In genomic region chr2:171999604-172000469, GRCh38 we compare ENCODE assay signal across 8 cellular contexts. TPM values are rescaled to one million over a fixed set of nuclear protein-coding genes. Genes with fewer than 3 reads are reported as not detected.
DNase-seq lines count a peak whose midpoint lies in the region; ATAC-seq and TF ChIP-seq lines count a peak whose summit lies in the region.

METAP1D (plus strand) TSS chr2:171999953; CDS start chr2:171999970, 17 bp downstream.

- peak within 1 kb of the TSS; percentile 97 for H3K27ac Mint-ChIP-seq in activated T-cell treated with anti-CD3 and anti-CD28 coated beads, Interleukin-2, amount 50 U/mL, for 24 hours

- intact Hi-C loops in PC-3 (cut with micrococcal nuclease), result loop anchor here (2.0 kb wide), 1 partner anchor 95 kb away; no protein-coding TSS in a partner anchor

- peak within 1 kb of the TSS; percentile 91 for H2AFZ ChIP-seq in PC-3 (ENCODE audit: low read length)

- H3K9ac ChIP-seq in PC-3 (ENCODE audit: low read length) (peak within 1 kb of the TSS; percentile 82), muscle layer of colon (ENCODE audit: low read length) (peak within 1 kb of the TSS; percentile 18)

- H3K36me3 Mint-ChIP-seq in activated T-cell treated with anti-CD3 and anti-CD28 coated beads, Interleukin-2, amount 50 U/mL, for 24 hours (ENCODE audit: low read depth), result peaks cover 7% of the 10 kb centered on the region

- no peak for TF ChIP-seq CTCF in PC-3 (conservative IDR thresholded peaks at IDR 0.05; ENCODE audit: low read depth, low read length)

- H3K4me1 Mint-ChIP-seq in activated T-cell treated with anti-CD3 and anti-CD28 coated beads, Interleukin-2, amount 50 U/mL, for 24 hours (ENCODE audit: low read depth), result peaks cover 29% of the 10 kb centered on the region

- H3K4me2 ChIP-seq in PC-3 (ENCODE audit: low read length), result peak within 1 kb of the TSS; percentile 87

- peaks cover 3% of the 10 kb centered on the region for H3K27me3 Mint-ChIP-seq in activated T-cell treated with anti-CD3 and anti-CD28 coated beads, Interleukin-2, amount 50 U/mL, for 24 hours

- TF ChIP-seq RAD21 in Ishikawa (IDR thresholded peaks at IDR 0.05; ENCODE audit: low read depth), result no peak

- H3K79me2 ChIP-seq in PC-3 (ENCODE audit: low read length), result peaks cover 4% of the 10 kb centered on the region; the same call in 1 of the 2 replicates

- BruUV-seq in PC-3 (replicated peaks; lab: Mats Ljungman, UMichigan), result TSS peak; percentile 90

- no peaks in the 10 kb centered on the region for H3F3A ChIP-seq in PC-3 (ENCODE audit: low read length, unreplicated experiment)

- H3K9me3 ChIP-seq in PC-3 (ENCODE audit: low read length), result no peaks in the 10 kb centered on the region
- H3K9me3 ChIP-seq in muscle layer of colon (ENCODE audit: low read length), result no peaks in the 10 kb centered on the region

- H3K4me1 ChIP-seq in PC-3 (ENCODE audit: insufficient read depth, low read length), result peaks cover 16% of the 10 kb centered on the region
- peaks cover 7% of the 10 kb centered on the region for H3K4me1 ChIP-seq in muscle layer of colon (ENCODE audit: insufficient read depth, low read length)

- no peaks in the 10 kb centered on the region for H3K9me3 Mint-ChIP-seq in activated T-cell treated with anti-CD3 and anti-CD28 coated beads, Interleukin-2, amount 50 U/mL, for 24 hours

- ATAC-seq in GM21717 (IDR thresholded peaks at IDR 0.05; ENCODE audit: unreplicated experiment) (peak; percentile 88), PC-3 (peak; percentile 93), esophagus mucosa (peak; percentile 97)

- no peaks in the 10 kb centered on the region for H3K9me2 ChIP-seq in PC-3 (replicated peaks; ENCODE audit: low read length)

- H3K4me3 ChIP-seq in PC-3 (ENCODE audit: low read length), result peak within 1 kb of the TSS; percentile 74
- H3K4me3 ChIP-seq in muscle layer of colon (ENCODE audit: low read depth in 1 of 2, low read length in 2 of 2), result peak within 1 kb of the TSS; percentile 57 to 89

- POLR2A ChIA-PET in PC-3 (lab: Charles Lee; ENCODE audit: unreplicated experiment), result interaction anchor here (0.6 kb wide), 2 partner anchors 86 to 99 kb away, joined by 3 to 4 read pairs; partner anchors contain the start of gene DLX1

- H3K4me3 Mint-ChIP-seq in activated T-cell treated with anti-CD3 and anti-CD28 coated beads, Interleukin-2, amount 50 U/mL, for 24 hours, result peak within 1 kb of the TSS; percentile 85

- H3K27me3 ChIP-seq in PC-3 (ENCODE audit: low read length), result no peaks in the 10 kb centered on the region
- no peaks in the 10 kb centered on the region for H3K27me3 ChIP-seq in muscle layer of colon (ENCODE audit: control insufficient read depth in 1 of 2, insufficient read depth in 2 of 2, low read length in 2 of 2)

- no peaks in the 10 kb centered on the region for H4K20me1 ChIP-seq in PC-3 (ENCODE audit: low read length)

- no peak for TF ChIP-seq EP300 in Ishikawa (IDR thresholded peaks at IDR 0.05; ENCODE audit: borderline replicate concordance)

- peak within 1 kb of the TSS; percentile 70 for H3K27ac ChIP-seq in PC-3 (ENCODE audit: low read length)
- no peak within 1 kb of the TSS for H3K27ac ChIP-seq in muscle layer of colon (ENCODE audit: low read depth, low read length)

- DNase-seq in DMS53 treated with DMSO at 0.1 percent for 48 hours (lab: John Stamatoyannopoulos, UW; ENCODE audit: unreplicated experiment) (peak; percentile 95), PC-3 (peak; percentile 94)
- DNase-seq in activated T-cell treated with anti-CD3 and anti-CD28 coated beads, Interleukin-2, amount 50 U/mL, for 24 hours, result peak; percentile 94
- DNase-seq in stimulated activated CD8-positive, alpha-beta memory T cell treated with anti-CD3 and anti-CD28 coated beads, Interleukin-4, amount 100 ng/mL, for 48 hours, result peak; percentile 89

- CTCF ChIA-PET in PC-3 (lab: Charles Lee), result no interaction called here

- H3K36me3 ChIP-seq in PC-3 (ENCODE audit: low read depth, low read length) (no peaks in the 10 kb centered on the region), muscle layer of colon (ENCODE audit: insufficient read depth, low read length) (no peaks in the 10 kb centered on the region)

TF ChIP-seq in Ishikawa, 13 proteins besides CTCF, POLR2A, EP300 and RAD21:
- TF ChIP-seq, protein P1, sequence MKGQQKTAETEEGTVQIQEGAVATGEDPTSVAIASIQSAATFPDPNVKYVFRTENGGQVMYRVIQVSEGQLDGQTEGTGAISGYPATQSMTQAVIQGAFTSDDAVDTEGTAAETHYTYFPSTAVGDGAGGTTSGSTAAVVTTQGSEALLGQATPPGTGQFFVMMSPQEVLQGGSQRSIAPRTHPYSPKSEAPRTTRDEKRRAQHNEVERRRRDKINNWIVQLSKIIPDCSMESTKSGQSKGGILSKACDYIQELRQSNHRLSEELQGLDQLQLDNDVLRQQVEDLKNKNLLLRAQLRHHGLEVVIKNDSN (IDR thresholded peaks at IDR 0.05), result peak; percentile 98
- TF ChIP-seq TEAD4 (IDR thresholded peaks at IDR 0.05), result no peak; the same call in 1 of the 2 replicates
- TF ChIP-seq CREB1 (IDR thresholded peaks at IDR 0.05; ENCODE audit: low read depth), result no peak
- no peak for TF ChIP-seq TCF12 (IDR thresholded peaks at IDR 0.05; ENCODE audit: low read depth)
- peak; percentile 72 for TF ChIP-seq TAF1 (IDR thresholded peaks at IDR 0.05; ENCODE audit: low read depth)
- no peak for TF ChIP-seq FOXM1 (IDR thresholded peaks at IDR 0.05; ENCODE audit: borderline replicate concordance, low read depth)
- TF ChIP-seq CEBPB (IDR thresholded peaks at IDR 0.05), result no peak
- no peak for TF ChIP-seq ZBTB7A (IDR thresholded peaks at IDR 0.05; ENCODE audit: low read depth)
- no peak for TF ChIP-seq EGR1 (IDR thresholded peaks at IDR 0.05)
- TF ChIP-seq, protein P2, sequence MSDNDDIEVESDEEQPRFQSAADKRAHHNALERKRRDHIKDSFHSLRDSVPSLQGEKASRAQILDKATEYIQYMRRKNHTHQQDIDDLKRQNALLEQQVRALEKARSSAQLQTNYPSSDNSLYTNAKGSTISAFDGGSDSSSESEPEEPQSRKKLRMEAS (IDR thresholded peaks at IDR 0.05), result peak; percentile 99
- TF ChIP-seq REST (IDR thresholded peaks at IDR 0.05; ENCODE audit: low read depth), result no peak
- TF ChIP-seq YY1 (IDR thresholded peaks at IDR 0.05; ENCODE audit: low read depth), result peak; percentile 99
- no peak for TF ChIP-seq NFIC (IDR thresholded peaks at IDR 0.05)

RNA-seq across cellular contexts. Expression of gene METAP1D, which starts in this region (rescaled TPM):
- total RNA-seq in PC-3 (2014; rRNA removed) (7.3 and 12.0 TPM in 2 replicates), esophagus mucosa (3.5 TPM)
